Comparison of ENCODE assay signal across 9 cellular contexts in genomic region chr2:100422320-100422719, GRCh38. TPM values are rescaled to one million over a fixed set of nuclear protein-coding genes. Genes with fewer than 3 reads are reported as not detected.
A peak's percentile ranks its signal among the peaks of the same experiment; 100 is the strongest.
DNase-seq lines count a peak whose midpoint lies in the region; ATAC-seq and TF ChIP-seq lines count a peak whose summit lies in the region.
"Had no signal": no experiment of that assay in that cellular context is flagged by ENCODE, and none has a peak within 500 bp of the region (broad histone marks: within the 10 kb centered on the region; RNA-seq: fewer than 3 reads in every experiment).

No MANE protein-coding gene starts in this region.

- ATAC-seq in HG03139 (IDR thresholded peaks at IDR 0.05; ENCODE audit: unreplicated experiment) (no peak), omental fat pad (ENCODE audit: low FRiP score) (no peak)

- TF ChIP-seq CTCF in transverse colon (IDR thresholded peaks at IDR 0.05) (peak in 4 of 5 experiments; percentile 15 to 40 (median 36)), GM20000 (IDR thresholded peaks at IDR 0.05; ENCODE audit: extremely low read depth, missing control alignments) (no peak), omental fat pad (IDR thresholded peaks at IDR 0.05) (no peak)

- peaks cover 8% of the 10 kb centered on the region for H3K27me3 ChIP-seq in transverse colon

- no peaks in the 10 kb centered on the region for H3K36me3 ChIP-seq in transverse colon

- H3K9me3 ChIP-seq in transverse colon = no peaks in the 10 kb centered on the region

- H3K4me3 ChIP-seq in transverse colon = no peak overlapping the region

- intact Hi-C loops in head of caudate nucleus (cut with DNase I) = no loop called here
- intact Hi-C loops in transverse colon (cut with DNase I; ENCODE audit: low total_unique reads) = no loop called here

- no peak for TF ChIP-seq POLR2A in transverse colon (IDR thresholded peaks at IDR 0.05)

- WGBS in transverse colon (ENCODE audit: low coverage in 1 of 2), 2 donors = 74 to 100% methylated on average over 1 to 2 of the region's 2 CpGs

- TF ChIP-seq EP300 in transverse colon (IDR thresholded peaks at IDR 0.05; ENCODE audit: low read depth) = no peak

- H3K4me1 ChIP-seq in transverse colon = peaks cover 0 to 5% (median 0%) of the 10 kb centered on the region in 4 donors

- no peak overlapping the region for H3K27ac ChIP-seq in transverse colon

- DNase-seq in SKM-1 treated with dmso at 0.1 percent for 144 hours (lab: John Stamatoyannopoulos, UW; ENCODE audit: unreplicated experiment) (peak; percentile 43), SKM-1 (lab: John Stamatoyannopoulos, UW; ENCODE audit: unreplicated experiment) (no peak), RPMI7951 (ENCODE audit: low read depth) (peak; percentile 51), head of caudate nucleus (peak in 30 of 42 donors; percentile 22 to 78 (median 55)), transverse colon (no peak), GM20000 (ENCODE audit: low spot score) (no peak), omental fat pad (ENCODE audit: low spot score) (no peak)

- in situ Hi-C loops in transverse colon (cut with MboI; ENCODE audit: low pct_ligation_motif_present in 1 of 4, low pct_unique_long_range_greater_than_20kb in 1 of 4, low sequenced_read_pairs in 3 of 4) = no loop called here

RNA-seq across cellular contexts. Expression of gene CHST10, which starts 4.9 kb away (rescaled TPM):
- total RNA-seq in RPMI7951 (2014; rRNA removed; shearing (Covaris generic)) = 16.4 and 24.0 TPM in 2 replicates
- 1 to 10 TPM; 1.1 to 7.8 (median 4.0) TPM for total RNA-seq in transverse colon
- total RNA-seq in omental fat pad = 10 to 100 TPM in 2 of 4 donors, 1 to 10 TPM in 2; 6.9 to 13.2 (median 9.5) TPM

RNA-seq across cellular contexts. Expression of gene NMS, which starts 48.0 kb away (rescaled TPM):
- not detected in 2 replicates for total RNA-seq in RPMI7951 (2014; rRNA removed; shearing (Covaris generic))
- not detected for total RNA-seq in transverse colon
- total RNA-seq in omental fat pad = not detected
- total RNA-seq: skeletal muscle tissue had no signal

Comparison
In these comparisons a context has a peak if more than half of its experiments do, and no peak if none do; other contexts are left out.
1. DNase-seq: peak in SKM-1 treated with dmso at 0.1 percent for 144 hours (single experiment), RPMI7951 (single experiment) and head of caudate nucleus (30 of 42); none in SKM-1 (single experiment), transverse colon (single experiment), GM20000 (single experiment) and omental fat pad (single experiment).
2. CTCF ChIP-seq: peak in transverse colon (4 of 5); none in GM20000 (single experiment) and omental fat pad (0 of 3).